Comparison of ENCODE assay signal across 11 cellular contexts in the genomic region with DNA sequence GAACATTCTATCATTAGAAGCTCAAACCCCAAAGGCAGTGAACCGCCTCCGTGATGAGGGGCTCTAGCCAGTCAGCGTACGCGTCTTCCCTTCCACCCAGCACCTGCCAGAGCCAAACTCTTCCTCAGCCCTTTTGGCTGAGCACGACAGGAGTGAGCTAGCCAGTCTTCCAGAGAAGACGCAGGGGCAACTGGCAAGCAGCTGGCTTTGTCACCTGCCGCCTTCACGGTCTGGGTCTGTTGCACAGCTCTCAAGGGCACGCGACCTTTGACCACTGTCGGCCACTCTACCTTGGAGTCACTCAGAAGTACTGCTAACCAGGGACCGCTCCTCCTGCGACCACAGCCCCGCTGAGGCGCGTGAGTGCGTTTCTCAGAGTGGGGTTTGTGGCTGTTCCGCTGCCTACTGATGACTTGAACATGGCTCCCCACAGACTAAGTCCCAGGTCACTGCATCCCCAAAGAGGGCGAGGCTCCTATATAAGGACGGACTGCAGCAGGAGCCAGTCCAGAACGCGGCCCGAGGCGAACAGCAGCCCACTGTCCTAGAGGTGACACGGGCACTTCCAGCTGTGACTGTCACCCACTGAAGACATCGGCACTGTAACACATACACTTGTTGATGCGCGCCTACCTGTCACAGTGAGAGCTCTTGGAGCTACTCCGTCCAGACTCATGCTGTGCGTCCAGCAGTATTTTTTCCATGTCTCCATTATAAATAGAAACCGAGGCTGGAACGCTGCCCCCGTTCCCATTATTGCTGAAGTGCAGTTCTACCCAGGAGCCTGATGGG. TPM values are rescaled to one million over a fixed set of nuclear protein-coding genes. Genes with fewer than 3 reads are reported as not detected.
DNase-seq lines count a peak whose midpoint lies in the region; ATAC-seq and TF ChIP-seq lines count a peak whose summit lies in the region.
"Had no signal": no experiment of that assay in that cellular context is flagged by ENCODE, and none has a peak within 500 bp of the region (broad histone marks: within the 10 kb centered on the region; RNA-seq: fewer than 3 reads in every experiment).

No MANE protein-coding gene starts in this region.

- peak overlapping the region; percentile 49 for H3K27ac ChIP-seq in CD4-positive, alpha-beta memory T cell (ENCODE audit: low read depth, low read length)
- H3K27ac ChIP-seq in RWPE2 (ENCODE audit: poor library complexity, severe bottlenecking): peak overlapping the region; percentile 2
- peak overlapping the region; percentile 47 for H3K27ac ChIP-seq in cingulate gyrus (ENCODE audit: low read depth, low read length)
- H3K27ac ChIP-seq: colonic mucosa, tibial artery had no signal

- peak overlapping the region; percentile 80 to 95 (median 89) for H3K27ac Mint-ChIP-seq in CD4-positive, alpha-beta memory T cell
- peak overlapping the region; percentile 48 for H3K27ac Mint-ChIP-seq in osteocyte (ENCODE audit: unreplicated experiment)

- CTCF ChIA-PET in CD4-positive, alpha-beta memory T cell (lab: Charles Lee; ENCODE audit: partially characterized antibody): interaction anchor here (1.8 to 2.2 kb wide), 3 partner anchors 8 to 88 kb away, joined by 8 to 10 read pairs (median 9); partner anchors contain the start of gene BNIP3

- H3K4me1 Mint-ChIP-seq in CD4-positive, alpha-beta memory T cell: peaks cover 51 to 80% (median 66%) of the 10 kb centered on the region in 4 donors
- peaks cover 22% of the 10 kb centered on the region for H3K4me1 Mint-ChIP-seq in osteocyte (ENCODE audit: unreplicated experiment)

- peaks cover 62% of the 10 kb centered on the region for H3K4me1 ChIP-seq in CD4-positive, alpha-beta memory T cell (ENCODE audit: insufficient read depth, low read length)
- no peaks in the 10 kb centered on the region for H3K4me1 ChIP-seq in RWPE2 (ENCODE audit: insufficient read depth, poor library complexity, severe bottlenecking)
- peaks cover 14% of the 10 kb centered on the region for H3K4me1 ChIP-seq in BE2C

- peaks cover 4% of the 10 kb centered on the region for H3K36me3 ChIP-seq in CD4-positive, alpha-beta memory T cell (ENCODE audit: insufficient read depth, low read length)
- H3K36me3 ChIP-seq in RWPE2 (ENCODE audit: low read depth): peaks cover 94% of the 10 kb centered on the region
- peaks cover 67% of the 10 kb centered on the region for H3K36me3 ChIP-seq in BE2C
- H3K36me3 ChIP-seq: colonic mucosa had no signal

- peaks cover 30 to 34% of the 10 kb centered on the region in 2 donors for H3K36me3 Mint-ChIP-seq in CD4-positive, alpha-beta memory T cell
- peaks cover 21% of the 10 kb centered on the region for H3K36me3 Mint-ChIP-seq in osteocyte (ENCODE audit: unreplicated experiment)

- no peak for ATAC-seq in RWPE2 (ENCODE audit: low read depth)
- ATAC-seq in HG02571 (IDR thresholded peaks at IDR 0.05; ENCODE audit: unreplicated experiment): no peak
- ATAC-seq in HG03521 (IDR thresholded peaks at IDR 0.05; ENCODE audit: unreplicated experiment): no peak

- intact Hi-C loops in CD4-positive, alpha-beta memory T cell (cut with micrococcal nuclease): loop anchor here (2.0 kb wide), 1 partner anchor 73 kb away; the partner anchor contains the start of gene PPP2R2D

- TF ChIP-seq CTCF in RWPE2 (IDR thresholded peaks at IDR 0.05; ENCODE audit: poor library complexity, severe bottlenecking): no peak
- no peak for TF ChIP-seq CTCF in osteocyte (IDR thresholded peaks at IDR 0.05)
- TF ChIP-seq CTCF in BE2C (IDR thresholded peaks at IDR 0.05; ENCODE audit: low read depth, low read length): no peak

- H3K4me3 ChIP-seq in CD4-positive, alpha-beta memory T cell (ENCODE audit: low read length in 2 of 2): peak overlapping the region; percentile 14 to 56
- no peak overlapping the region for H3K4me3 ChIP-seq in RWPE2 (ENCODE audit: severe bottlenecking)
- H3K4me3 ChIP-seq in BE2C (ENCODE audit: low read depth, low read length): no peak overlapping the region
- H3K4me3 ChIP-seq: colonic mucosa, tibial artery had no signal

- no peaks in the 10 kb centered on the region for H3K27me3 Mint-ChIP-seq in CD4-positive, alpha-beta memory T cell
- no peaks in the 10 kb centered on the region for H3K27me3 Mint-ChIP-seq in osteocyte (ENCODE audit: unreplicated experiment)

- POLR2A ChIA-PET in CD4-positive, alpha-beta memory T cell (lab: Charles Lee; ENCODE audit: partially characterized antibody): interaction anchor here (0.8 to 2.5 kb wide), 10 partner anchors 9 to 77 kb away, joined by 3 to 21 read pairs (median 4); partner anchors contain the start of genes BNIP3 and PPP2R2D

- no peaks in the 10 kb centered on the region for H3K27me3 ChIP-seq in CD4-positive, alpha-beta memory T cell (ENCODE audit: insufficient read depth, low read length)
- H3K27me3 ChIP-seq in RWPE2 (ENCODE audit: insufficient read depth, poor library complexity, severe bottlenecking) (no peaks in the 10 kb centered on the region), BE2C (no peaks in the 10 kb centered on the region)
- H3K27me3 ChIP-seq: colonic mucosa, tibial artery had no signal

- DNase-seq in CD4-positive, alpha-beta memory T cell: no peak
- DNase-seq in RWPE2 (ENCODE audit: low spot score) (no peak), osteocyte (ENCODE audit: extremely low spot score, unreplicated experiment) (no peak), islet precursor cell (no peak), BE2C (no peak)
- DNase-seq: NCI-H1417 treated with DMSO at 0.1 percent for 48 hours had no signal

- H3K9me3 Mint-ChIP-seq in CD4-positive, alpha-beta memory T cell: no peaks in the 10 kb centered on the region
- H3K9me3 Mint-ChIP-seq in osteocyte (ENCODE audit: unreplicated experiment): no peaks in the 10 kb centered on the region

- no peaks in the 10 kb centered on the region for H3K9me3 ChIP-seq in CD4-positive, alpha-beta memory T cell (ENCODE audit: control insufficient read depth in 1 of 2, low read length in 2 of 2)
- H3K9me3 ChIP-seq in RWPE2 (ENCODE audit: severe bottlenecking) (no peaks in the 10 kb centered on the region), BE2C (no peaks in the 10 kb centered on the region)
- H3K9me3 ChIP-seq: colonic mucosa, tibial artery had no signal

- peak overlapping the region; percentile 77 to 93 (median 86) for H3K4me3 Mint-ChIP-seq in CD4-positive, alpha-beta memory T cell
- H3K4me3 Mint-ChIP-seq in osteocyte (ENCODE audit: unreplicated experiment): no peak overlapping the region

RNA-seq across cellular contexts. Expression of gene BNIP3, which starts 8.4 kb away (rescaled TPM):
- total RNA-seq in CD4-positive, alpha-beta memory T cell: 10 to 100 TPM; 29.8 to 31.7 TPM
- 10 to 100 TPM; 33.6 to 37.0 TPM for polyA plus RNA-seq in CD4-positive, alpha-beta memory T cell
- 29.2 and 31.6 TPM in 2 replicates for total RNA-seq in osteocyte
- 47.0 TPM for polyA plus RNA-seq in BE2C (2012; ENCODE audit: insufficient read depth, insufficient read length, low read depth)

Comparison
In these comparisons a context has a peak if more than half of its experiments do, and no peak if none do; other contexts are left out.
1. H3K4me3 ChIP-seq: peak in CD4-positive, alpha-beta memory T cell (2 of 2); none in RWPE2 (single experiment) and BE2C (single experiment).
2. Peak in every context shown above with its lines, with median percentiles within 50 percentile points of each other: H3K27ac ChIP-seq.